Comparison of ENCODE assay signal across 25 cellular contexts in genomic region chr20:39298566-39299501, GRCh38.
A peak's percentile ranks its signal among the peaks of the same experiment; 100 is the strongest.
DNase-seq lines count a peak whose midpoint lies in the region; FAIRE-seq and TF ChIP-seq lines count a peak whose summit lies in the region.
"Had no signal": no experiment of that assay in that cellular context is flagged by ENCODE, and none has a peak within 500 bp of the region (broad histone marks: within the 10 kb centered on the region; RNA-seq: fewer than 3 reads in every experiment).

No MANE protein-coding gene starts in this region.

- no peak overlapping the region for H3K18ac ChIP-seq in H1 (ENCODE audit: extremely low read depth, low read length)

- TF ChIP-seq CTCF in KMS-11 (conservative IDR thresholded peaks at IDR 0.05; ENCODE audit: low read depth, low read length) (no peak), H1 (IDR thresholded peaks at IDR 0.05; ENCODE audit: control extremely low read depth in 1 of 3, insufficient read depth in 1 of 3, low read depth in 1 of 3, low read length in 3 of 3) (no peak), kidney (IDR thresholded peaks at IDR 0.05; ENCODE audit: borderline replicate concordance, extremely low read depth, insufficient read depth) (no peak), neural crest cell (conservative IDR thresholded peaks at IDR 0.05) (no peak)

- H2BK12ac ChIP-seq in H1 (ENCODE audit: low read depth, low read length), result peak overlapping the region; percentile 46; the same call in 1 of the 2 replicates

- H3K9me3 Mint-ChIP-seq in neural crest cell, result no peaks in the 10 kb centered on the region
- H3K9me3 Mint-ChIP-seq: H9 had no signal

- DNase-seq in H1 (ENCODE audit: low read depth in 1 of 2, low spot score in 2 of 2) (no peak), kidney (peak; percentile 56), neural crest cell (ENCODE audit: low read depth, low spot score) (no peak), superior temporal gyrus (ENCODE audit: extremely low spot score) (no peak), A172 (ENCODE audit: low spot score) (no peak), Kasumi-1 (lab: John Stamatoyannopoulos, UW) (no peak)
- DNase-seq in stimulated activated CD4-positive, alpha-beta T cell treated with anti-CD3 and anti-CD28 coated beads, Interleukin-2, amount 100 ng/mL, for 48 hours, result no peak
- DNase-seq: DMS79; H9; HFFc6; KBM-7; NCI-H1105; NCI-H146; NCI-H2029; NCI-H2227 treated with DMSO at 0.1 percent for 48 hours; NCI-H510A treated with DMSO at 0.1 percent for 48 hours; NCI-H774; NK-92 treated with Interleukin-12 subunit alpha and Interleukin-12 subunit beta, amount 100 ng/mL, for 24 hours; Peyer's patch had no signal

- no peak overlapping the region for H3K4me3 Mint-ChIP-seq in neural crest cell
- H3K4me3 Mint-ChIP-seq: B cell, H9, HFFc6 had no signal

- CTCF ChIA-PET in H1 (lab: Charles Lee; ENCODE audit: partially characterized antibody), result interaction anchor here (1.0 to 1.9 kb wide), 4 partner anchors 9 to 360 kb away, joined by 3 to 9 read pairs (median 6); no protein-coding TSS in a partner anchor

- H3K27ac ChIP-seq in KMS-11 (no peak overlapping the region), H1 (ENCODE audit: low read depth, low read length) (no peak overlapping the region), kidney (ENCODE audit: low read depth in 2 of 2, low read length in 2 of 2) (no peak overlapping the region)
- H3K27ac ChIP-seq: A549, Peyer's patch, SJSA1 had no signal

- H3K4me1 ChIP-seq in KMS-11 (ENCODE audit: low read depth, poor library complexity, severe bottlenecking), result peaks cover 67% of the 10 kb centered on the region
- H3K4me1 ChIP-seq in H1 (replicated peaks in 1 of 4; ENCODE audit: control insufficient read depth in 3 of 4, insufficient read depth in 4 of 4, low read length in 3 of 4), result peaks cover 0 to 3% (median 1%) of the 10 kb centered on the region in 4 experiments; a peak in 3 of 7 replicates
- no peaks in the 10 kb centered on the region for H3K4me1 ChIP-seq in kidney (ENCODE audit: control insufficient read depth in 1 of 2, insufficient read depth in 1 of 2, low read depth in 1 of 2, low read length in 2 of 2)
- H3K4me1 ChIP-seq: A549, Peyer's patch, SJSA1 had no signal

- 82% methylated on average over 12 of the region's 12 CpGs; no CpG with 5 or more reads in 1 of the 2 experiments for WGBS in H1 (ENCODE audit: extremely low coverage in 1 of 2, insufficient coverage in 1 of 2, insufficient read length in 1 of 2, insufficient replicate concordance in 2 of 2, low coverage in 1 of 2, low lambda C conversion rate in 2 of 2, missing lambda C conversion rate in 1 of 2), 2 experiments

- H2BK5ac ChIP-seq in H1 (ENCODE audit: low read depth, low read length), result no peak overlapping the region

- TF ChIP-seq RAD21 in H1 (IDR thresholded peaks at IDR 0.05 in 1 of 2, conservative IDR thresholded peaks at IDR 0.05 in 1 of 2; ENCODE audit: low read depth in 2 of 2, low read length in 2 of 2), result no peak

- intact Hi-C loops in kidney (cut with DNase I), result no loop called here

- POLR2A ChIA-PET in H1 (lab: Charles Lee; ENCODE audit: partially characterized antibody), result interaction anchor here (1.3 kb wide), 1 partner anchor 9 kb away, joined by 3 read pairs; no protein-coding TSS in a partner anchor

- H2AK5ac ChIP-seq in H1 (ENCODE audit: low read depth, low read length), result no peak overlapping the region

- H3K4me3 ChIP-seq in KMS-11 (IDR thresholded peaks at IDR 0.05; ENCODE audit: insufficient read depth, low read depth, low read length) (no peak overlapping the region), H1 (ENCODE audit: extremely low read depth in 1 of 4, insufficient read depth in 2 of 4, low read depth in 3 of 4, low read length in 4 of 4) (no peak overlapping the region), kidney (ENCODE audit: low read length in 2 of 2) (no peak overlapping the region)
- H3K4me3 ChIP-seq: A549, GM12878, Peyer's patch, SJSA1 had no signal

- no peak overlapping the region for H4K91ac ChIP-seq in H1 (replicated peaks; ENCODE audit: insufficient read length, low read length)

- H3K27me3 Mint-ChIP-seq in neural crest cell (ENCODE audit: low read depth), result peaks cover 2% of the 10 kb centered on the region
- H3K27me3 Mint-ChIP-seq: B cell had no signal

- H3K79me1 ChIP-seq in H1 (ENCODE audit: low read depth, low read length), result no peaks in the 10 kb centered on the region

- no peak overlapping the region for H3K56ac ChIP-seq in H1 (replicated peaks; ENCODE audit: insufficient read length, low read depth, low read length)

- TF ChIP-seq EP300 in H1 (IDR thresholded peaks at IDR 0.05; ENCODE audit: borderline replicate concordance in 1 of 2, low read depth in 2 of 2, low read length in 2 of 2), result no peak

- peak overlapping the region; percentile 38; the same call in 1 of the 2 replicates for H4K8ac ChIP-seq in H1 (ENCODE audit: extremely low read depth, insufficient read depth, low read length)

- no peaks in the 10 kb centered on the region for H4K20me1 ChIP-seq in KMS-11 (ENCODE audit: insufficient read depth)
- H4K20me1 ChIP-seq in H1 (replicated peaks in 1 of 2; ENCODE audit: control insufficient read depth in 1 of 2, insufficient read depth in 2 of 2, low read length in 2 of 2), result no peaks in the 10 kb centered on the region

- H2BK120ac ChIP-seq in H1 (replicated peaks; ENCODE audit: low read depth, low read length), result no peak overlapping the region

- no peaks in the 10 kb centered on the region for H3K23me2 ChIP-seq in H1 (ENCODE audit: low read depth, low read length)

- TF ChIP-seq POLR2A in H1 (IDR thresholded peaks at IDR 0.05; ENCODE audit: control extremely low read depth in 1 of 2, low read depth in 2 of 2, low read length in 2 of 2), result no peak

- H3K4me2 ChIP-seq in KMS-11 (no peak overlapping the region), H1 (ENCODE audit: insufficient read depth in 1 of 2, low read depth in 2 of 2, low read length in 2 of 2) (no peak overlapping the region)
- H3K4me2 ChIP-seq: A549 had no signal

- no peak overlapping the region for H4K5ac ChIP-seq in H1 (ENCODE audit: insufficient read length, low read depth, low read length)

- no peaks in the 10 kb centered on the region for H3K9me3 ChIP-seq in H1 (ENCODE audit: insufficient read depth in 2 of 2, low read depth in 1 of 2, low read length in 1 of 2)
- H3K9me3 ChIP-seq in kidney (ENCODE audit: control insufficient read depth in 1 of 2, low read length in 2 of 2), result no peaks in the 10 kb centered on the region
- H3K9me3 ChIP-seq: A549, Peyer's patch, SJSA1 had no signal

- no peak overlapping the region for H3K14ac ChIP-seq in H1 (ENCODE audit: insufficient read length)

- no peaks in the 10 kb centered on the region for H3K36me3 Mint-ChIP-seq in neural crest cell (ENCODE audit: low read depth)

- H3K27me3 ChIP-seq in KMS-11 (ENCODE audit: insufficient read depth, low read depth) (no peaks in the 10 kb centered on the region), H1 (replicated peaks in 1 of 4; ENCODE audit: control insufficient read depth in 3 of 4, extremely low read depth in 1 of 4, insufficient read depth in 3 of 4, low read length in 3 of 4) (no peaks in the 10 kb centered on the region)
- H3K27me3 ChIP-seq: Peyer's patch, SJSA1 had no signal

- H3K4ac ChIP-seq in H1 (replicated peaks; ENCODE audit: insufficient read length, low read depth, low read length), result no peak overlapping the region

- H2BK15ac ChIP-seq in H1 (ENCODE audit: low read length), result no peak overlapping the region

- H2BK20ac ChIP-seq in H1 (ENCODE audit: low read length), result no peak overlapping the region; the same call in 1 of the 2 replicates

- no peaks in the 10 kb centered on the region for H3K4me1 Mint-ChIP-seq in neural crest cell

- FAIRE-seq in H1 (lab: Jason Lieb, UNC), result no peak
- no peak for FAIRE-seq in kidney (lab: Jason Lieb, UNC)
- FAIRE-seq: A549, D721Med, GM12878 had no signal

- H3K23ac ChIP-seq in H1 (ENCODE audit: insufficient read length), result no peak overlapping the region

- H3K79me2 ChIP-seq in KMS-11 (ENCODE audit: insufficient read depth, low read depth), result no peaks in the 10 kb centered on the region
- H3K79me2 ChIP-seq in H1 (ENCODE audit: control insufficient read depth in 1 of 2, insufficient read depth in 2 of 2, low read length in 2 of 2), result no peaks in the 10 kb centered on the region

- H3K9ac ChIP-seq in KMS-11, result no peak overlapping the region
- H3K9ac ChIP-seq in H1 (replicated peaks in 1 of 4; ENCODE audit: extremely low read depth in 1 of 4, low read depth in 3 of 4, low read length in 3 of 4), result no peak overlapping the region
- no peak overlapping the region for H3K9ac ChIP-seq in kidney (ENCODE audit: low read length in 2 of 2)

- H3K27ac Mint-ChIP-seq in neural crest cell (ENCODE audit: unreplicated experiment), result peak overlapping the region; percentile 7
- H3K27ac Mint-ChIP-seq: B cell, H9, HFFc6 had no signal

- H2AFZ ChIP-seq in KMS-11 (ENCODE audit: low read depth) (0 out of 2 replicates have a peak overlapping the region, but pooled peaks have one; percentile 4), H1 (ENCODE audit: low read length) (no peak overlapping the region)

- H3K36me3 ChIP-seq in KMS-11 (ENCODE audit: insufficient read depth) (no peaks in the 10 kb centered on the region), H1 (ENCODE audit: control insufficient read depth in 2 of 4, insufficient read depth in 4 of 4, low read length in 3 of 4) (no peaks in the 10 kb centered on the region), kidney (ENCODE audit: control insufficient read depth in 1 of 2, insufficient read depth in 2 of 2, low read length in 2 of 2) (no peaks in the 10 kb centered on the region)
- H3K36me3 ChIP-seq: Peyer's patch, SJSA1 had no signal

TF ChIP-seq in H1, 55 proteins besides CTCF, POLR2A, EP300 and RAD21:
- no peak for TF ChIP-seq BCL11A (IDR thresholded peaks at IDR 0.05; ENCODE audit: low read depth in 2 of 2, low read length in 2 of 2)
- TF ChIP-seq ATF3 (IDR thresholded peaks at IDR 0.05; ENCODE audit: insufficient read depth, low read depth, low read length), result no peak
- TF ChIP-seq CHD1 (IDR thresholded peaks at IDR 0.05; ENCODE audit: low read depth, low read length), result no peak
- TF ChIP-seq GABPA (IDR thresholded peaks at IDR 0.05; ENCODE audit: borderline replicate concordance, insufficient read depth, low read length), result no peak
